In genomic region chr11:95255523-95256165, GRCh38 we compare ENCODE assay signal across 1 cellular context.
TF ChIP-seq lines count a peak whose summit lies in the region.

No MANE protein-coding gene starts in this region.

TF ChIP-seq in WTC11, 78 proteins besides CTCF, POLR2A, EP300 and RAD21 (continued from another document):
- TF ChIP-seq FOXP4 (CRISPR knock-in tag; IDR thresholded peaks at IDR 0.05) = no peak
- no peak for TF ChIP-seq ZNF121 (CRISPR knock-in tag; IDR thresholded peaks at IDR 0.05)
TF ChIP-seq in WTC11: peak in this region for 0.
